Comparison of ENCODE assay signal across 17 cellular contexts in genomic region chr15:68379759-68380290, GRCh38. TPM values are rescaled to one million over a fixed set of nuclear protein-coding genes. Genes with fewer than 3 reads are reported as not detected.
A peak's percentile ranks its signal among the peaks of the same experiment; 100 is the strongest.
DNase-seq lines count a peak whose midpoint lies in the region; ATAC-seq, FAIRE-seq and TF ChIP-seq lines count a peak whose summit lies in the region.
"Had no signal": no experiment of that assay in that cellular context is flagged by ENCODE, and none has a peak within 500 bp of the region (broad histone marks: within the 10 kb centered on the region; RNA-seq: fewer than 3 reads in every experiment).

No MANE protein-coding gene starts in this region.

- H3K9me3 ChIP-seq in RWPE2 (ENCODE audit: severe bottlenecking), result no peaks in the 10 kb centered on the region
- no peaks in the 10 kb centered on the region for H3K9me3 ChIP-seq in endothelial cell of umbilical vein (replicated peaks; ENCODE audit: control insufficient read depth, insufficient read depth, low read length)
- H3K9me3 ChIP-seq in sigmoid colon, result no peaks in the 10 kb centered on the region
- H3K9me3 ChIP-seq: adrenal gland, Caco-2, ovary, transverse colon had no signal

- no peak overlapping the region for H3K27ac ChIP-seq in RWPE2 (ENCODE audit: poor library complexity, severe bottlenecking)
- H3K27ac ChIP-seq in endothelial cell of umbilical vein (ENCODE audit: insufficient read depth, low read depth, low read length), result peak overlapping the region; percentile 14
- no peak overlapping the region for H3K27ac ChIP-seq in sigmoid colon
- no peak overlapping the region for H3K27ac ChIP-seq in RWPE1
- H3K27ac ChIP-seq: adrenal gland, heart left ventricle, ovary, PC-9, transverse colon had no signal

- H3K36me3 ChIP-seq in RWPE2 (ENCODE audit: low read depth) (no peaks in the 10 kb centered on the region), endothelial cell of umbilical vein (ENCODE audit: control insufficient read depth in 2 of 2, extremely low read depth in 1 of 2, insufficient read depth in 2 of 2, low read length in 2 of 2) (no peaks in the 10 kb centered on the region), sigmoid colon (no peaks in the 10 kb centered on the region)
- H3K36me3 ChIP-seq: adrenal gland, heart left ventricle, ovary, transverse colon had no signal

- no peak for TF ChIP-seq POLR2A in endothelial cell of umbilical vein (IDR thresholded peaks at IDR 0.05; ENCODE audit: low read depth, low read length)
- TF ChIP-seq POLR2A in sigmoid colon (IDR thresholded peaks at IDR 0.05), result no peak

- no peak for TF ChIP-seq CTCF in RWPE2 (IDR thresholded peaks at IDR 0.05; ENCODE audit: poor library complexity, severe bottlenecking)
- TF ChIP-seq CTCF in endothelial cell of umbilical vein (IDR thresholded peaks at IDR 0.05; ENCODE audit: extremely low read depth in 1 of 2, insufficient read depth in 1 of 2, low read depth in 1 of 2, low read length in 2 of 2), result no peak
- TF ChIP-seq CTCF in sigmoid colon (IDR thresholded peaks at IDR 0.05), result no peak
- TF ChIP-seq CTCF in RWPE1 (conservative IDR thresholded peaks at IDR 0.05; ENCODE audit: low read depth), result no peak

- dilution Hi-C loops in endothelial cell of umbilical vein (cut with MboI; ENCODE audit: extremely low pct_ligation_motif_present, low sequenced_read_pairs), result no loop called here

- 63 to 67% methylated on average over 3 of the region's 3 CpGs for WGBS in sigmoid colon, 2 donors

- H2AFZ ChIP-seq in endothelial cell of umbilical vein (ENCODE audit: low read depth, low read length), result no peak overlapping the region
- H2AFZ ChIP-seq: PC-9 had no signal

- H3K4me1 ChIP-seq in RWPE2 (ENCODE audit: insufficient read depth, poor library complexity, severe bottlenecking), result peaks cover 6% of the 10 kb centered on the region
- peaks cover 31% of the 10 kb centered on the region for H3K4me1 ChIP-seq in endothelial cell of umbilical vein (ENCODE audit: control insufficient read depth, extremely low read depth, insufficient read depth, low read length)
- H3K4me1 ChIP-seq in sigmoid colon, result peaks cover 0 to 13% (median 5%) of the 10 kb centered on the region in 4 donors
- H3K4me1 ChIP-seq: Caco-2, transverse colon had no signal

- peak; percentile 55 for DNase-seq in activated CD8-positive, alpha-beta memory T cell treated with anti-CD3 and anti-CD28 coated beads for 24 hours
- DNase-seq in activated CD8-positive, alpha-beta memory T cell treated with anti-CD3 and anti-CD28 coated beads, Interleukin-2, amount 50 U/mL, for 4 hours, result no peak
- peak; percentile 20 for DNase-seq in RWPE2 (ENCODE audit: low spot score)
- peak; percentile 78 for DNase-seq in endothelial cell of umbilical vein (ENCODE audit: low read depth, low spot score)
- DNase-seq in sigmoid colon, result peak; percentile 18
- DNase-seq in RWPE1 (ENCODE audit: low spot score), result no peak
- DNase-seq: Caco-2, GF-D8, kidney glomerular epithelial cell, NCI-H2029 treated with DMSO at 0.1 percent for 48 hours, PC-9, transverse colon had no signal

- peak overlapping the region; percentile 1 for H3K4me2 ChIP-seq in endothelial cell of umbilical vein (ENCODE audit: insufficient read depth, low read length)
- H3K4me2 ChIP-seq: PC-9 had no signal

- no peaks in the 10 kb centered on the region for H3K27me3 ChIP-seq in RWPE2 (ENCODE audit: insufficient read depth, poor library complexity, severe bottlenecking)
- no peaks in the 10 kb centered on the region for H3K27me3 ChIP-seq in endothelial cell of umbilical vein (ENCODE audit: control insufficient read depth in 2 of 2, insufficient read depth in 2 of 2, low read length in 2 of 2)
- H3K27me3 ChIP-seq in sigmoid colon, result no peaks in the 10 kb centered on the region
- H3K27me3 ChIP-seq: adrenal gland, heart left ventricle, ovary, transverse colon had no signal

- CTCF ChIA-PET in endothelial cell of umbilical vein (lab: Charles Lee), result interaction anchor here (0.7 to 1.6 kb wide), 10 partner anchors 10 to 170 kb away, joined by 4 to 18 read pairs (median 6); no protein-coding TSS in a partner anchor
- CTCF ChIA-PET in RWPE1 (lab: Yijun Ruan, JAX), result interaction anchor here (0.6 kb wide), 2 partner anchors 20 to 115 kb away, joined by 3 read pairs; no protein-coding TSS in a partner anchor

- TF ChIP-seq EP300 in sigmoid colon (IDR thresholded peaks at IDR 0.05), result no peak

- H3K4me3 ChIP-seq in RWPE2 (ENCODE audit: severe bottlenecking) (no peak overlapping the region), endothelial cell of umbilical vein (replicated peaks in 1 of 3; ENCODE audit: insufficient read depth in 1 of 3, low read depth in 1 of 3, low read length in 3 of 3) (no peak overlapping the region), sigmoid colon (no peak overlapping the region)
- H3K4me3 ChIP-seq: adrenal gland, heart left ventricle, ovary, PC-9, transverse colon had no signal

- no peak overlapping the region for H3K9ac ChIP-seq in endothelial cell of umbilical vein (replicated peaks; ENCODE audit: extremely low read depth, insufficient read depth, low read length)

- FAIRE-seq in endothelial cell of umbilical vein (lab: Jason Lieb, UNC), result peak; percentile 98

- H4K20me1 ChIP-seq in endothelial cell of umbilical vein (replicated peaks; ENCODE audit: control insufficient read depth, extremely low read depth, insufficient read depth, low read length), result no peaks in the 10 kb centered on the region

- POLR2A ChIA-PET in endothelial cell of umbilical vein (lab: Charles Lee), result no interaction called here
- POLR2A ChIA-PET in RWPE1 (lab: Yijun Ruan, JAX; ENCODE audit: low non-redundant PET), result no interaction called here

- no peaks in the 10 kb centered on the region for H3K9me1 ChIP-seq in endothelial cell of umbilical vein (replicated peaks; ENCODE audit: control insufficient read depth, extremely low read depth, insufficient read depth, low read length)

- no TSS peak for BruUV-seq in endothelial cell of umbilical vein (replicated peaks; lab: Mats Ljungman, UMichigan)

- H3K79me2 ChIP-seq in endothelial cell of umbilical vein (ENCODE audit: control insufficient read depth, insufficient read depth, low read length), result no peaks in the 10 kb centered on the region

- intact Hi-C loops in endothelial cell of umbilical vein (cut with micrococcal nuclease), result loop anchor here (1.0 to 5.0 kb wide), 2 partner anchors 28 to 162 kb away; no protein-coding TSS in a partner anchor
- intact Hi-C loops in sigmoid colon (cut with DNase I), result no loop called here

- ATAC-seq in RWPE2 (ENCODE audit: low read depth) (no peak), HG02798 (IDR thresholded peaks at IDR 0.05; ENCODE audit: poor library complexity, unreplicated experiment) (no peak), HG03342 (IDR thresholded peaks at IDR 0.05; ENCODE audit: unreplicated experiment) (no peak)
- ATAC-seq: heart left ventricle had no signal

TF ChIP-seq in endothelial cell of umbilical vein, 7 proteins besides CTCF, POLR2A, EP300 and RAD21:
- no peak for TF ChIP-seq JUN (IDR thresholded peaks at IDR 0.05; ENCODE audit: borderline replicate concordance, insufficient read depth, insufficient read length, low read depth)
- peak; percentile 31 for TF ChIP-seq GATA2 (IDR thresholded peaks at IDR 0.05; ENCODE audit: insufficient read depth, insufficient read length, low read depth, low read length)
- TF ChIP-seq FOS (IDR thresholded peaks at IDR 0.05; ENCODE audit: borderline replicate concordance, insufficient read depth, low read length), result peak; percentile 40
- peak; percentile 64 for TF ChIP-seq POLR2AphosphoS5 (IDR thresholded peaks at IDR 0.05; ENCODE audit: insufficient read depth, low read depth, low read length)
- no peak for TF ChIP-seq MYC (IDR thresholded peaks at IDR 0.05; ENCODE audit: low read depth, low read length)

RNA-seq across cellular contexts. Expression of gene ITGA11, which starts 52.1 kb away (rescaled TPM):
- total RNA-seq in endothelial cell of umbilical vein, result 0.18 and 0.58 TPM in 2 replicates
- 0.83 and 1.0 TPM in 2 replicates for polyA plus RNA-seq in endothelial cell of umbilical vein
- polyA plus RNA-seq in endothelial cell of umbilical vein (2011; cell fraction: cytosol; rRNA removed), result 0.65 and 0.97 TPM in 2 replicates
- polyA plus RNA-seq in endothelial cell of umbilical vein (2011; cell fraction: nucleus; rRNA removed), result 1.4 and 1.5 TPM in 2 replicates
- polyA plus RNA-seq in endothelial cell of umbilical vein (2012), result 0.48 and 1.1 TPM in 2 replicates
- polyA minus RNA-seq in endothelial cell of umbilical vein, result 2.6 and 4.2 TPM in 2 replicates
- not detected for polyA minus RNA-seq in endothelial cell of umbilical vein (2011; cell fraction: cytosol; rRNA and poly(A)+ RNA removed)
- 1.2 and 1.4 TPM in 2 replicates for polyA minus RNA-seq in endothelial cell of umbilical vein (2011; cell fraction: nucleus; rRNA and poly(A)+ RNA removed)
- 1 to 10 TPM in 3 of 4 donors, under 1 TPM in 1; 0.95 to 6.1 (median 2.7) TPM for total RNA-seq in sigmoid colon
- polyA plus RNA-seq in sigmoid colon, result 1 to 10 TPM in 1 of 3 donors, under 1 TPM in 2; 0.71 to 2.4 (median 0.92) TPM

Comparison
In these comparisons a context has a peak if more than half of its experiments do, and no peak if none do; other contexts are left out.
1. DNase-seq: peak in activated CD8-positive, alpha-beta memory T cell treated with anti-CD3 and anti-CD28 coated beads for 24 hours (single experiment), RWPE2 (single experiment), endothelial cell of umbilical vein (single experiment) and sigmoid colon (single experiment); none in activated CD8-positive, alpha-beta memory T cell treated with anti-CD3 and anti-CD28 coated beads, Interleukin-2, amount 50 U/mL, for 4 hours (single experiment) and RWPE1 (single experiment).